ENCODE assay signal across 15 cellular contexts in genomic region chr19:49626243-49626642, GRCh38. TPM values are rescaled to one million over a fixed set of nuclear protein-coding genes. Genes with fewer than 3 reads are reported as not detected.
DNase-seq lines count a peak whose midpoint lies in the region; ATAC-seq and TF ChIP-seq lines count a peak whose summit lies in the region.
"Had no signal": no experiment of that assay in that cellular context is flagged by ENCODE, and none has a peak within 500 bp of the region (broad histone marks: within the 10 kb centered on the region; RNA-seq: fewer than 3 reads in every experiment).

No MANE protein-coding gene starts in this region.

- no peak for TF ChIP-seq EP300 in upper lobe of left lung (IDR thresholded peaks at IDR 0.05)

- H4K20me1 ChIP-seq in osteoblast (ENCODE audit: insufficient read depth, low read length) = peaks cover 2% of the 10 kb centered on the region

- peaks cover 5% of the 10 kb centered on the region for H3K79me2 ChIP-seq in osteoblast (ENCODE audit: insufficient read depth, low read length)

- no peaks in the 10 kb centered on the region for H3K9me3 ChIP-seq in left lung
- no peaks in the 10 kb centered on the region for H3K9me3 ChIP-seq in osteoblast (ENCODE audit: low read depth, low read length)
- no peaks in the 10 kb centered on the region for H3K9me3 ChIP-seq in upper lobe of left lung
- no peaks in the 10 kb centered on the region for H3K9me3 ChIP-seq in psoas muscle

- H3K27ac ChIP-seq in left lung = no peak overlapping the region
- H3K27ac ChIP-seq in osteoblast (ENCODE audit: low read depth, low read length) = no peak overlapping the region
- peak overlapping the region in 3 of 4 donors; percentile 2 to 49 (median 4) for H3K27ac ChIP-seq in upper lobe of left lung
- H3K27ac ChIP-seq in psoas muscle = no peak overlapping the region
- H3K27ac ChIP-seq: GM23248 had no signal

- WGBS in upper lobe of left lung, 2 donors = 61 to 86% methylated on average over 10 to 11 of the region's 11 CpGs
- WGBS in psoas muscle, 3 donors = 84 to 88% (median 84%) methylated on average over 11 of the region's 11 CpGs

- TF ChIP-seq POLR2A in upper lobe of left lung (IDR thresholded peaks at IDR 0.05) (no peak), GM18505 (IDR thresholded peaks at IDR 0.05; ENCODE audit: borderline replicate concordance, extremely low read depth, insufficient read depth, insufficient read length) (no peak)

- H3K4me1 ChIP-seq in left lung (peaks cover 0 to 7% of the 10 kb centered on the region in 2 donors), osteoblast (ENCODE audit: insufficient read depth, low read length) (peaks cover 5% of the 10 kb centered on the region), upper lobe of left lung (peaks cover 4 to 14% (median 9%) of the 10 kb centered on the region in 4 donors), psoas muscle (no peaks in the 10 kb centered on the region)

- intact Hi-C loops in left lung (cut with DNase I) = no loop called here
- intact Hi-C loops in psoas muscle (cut with DNase I) = no loop called here

- H3K4me3 ChIP-seq in left lung (no peak overlapping the region), osteoblast (ENCODE audit: insufficient read depth, low read length) (no peak overlapping the region), upper lobe of left lung (no peak overlapping the region), psoas muscle (no peak overlapping the region)
- H3K4me3 ChIP-seq: GM23248 had no signal

- H3K36me3 ChIP-seq in left lung (peaks cover 0 to 55% of the 10 kb centered on the region in 2 donors), osteoblast (ENCODE audit: insufficient read depth, low read length) (peaks cover 18% of the 10 kb centered on the region), upper lobe of left lung (peaks cover 6 to 43% (median 29%) of the 10 kb centered on the region in 4 donors), psoas muscle (ENCODE audit: insufficient read depth in 1 of 2, low read depth in 1 of 2) (peaks cover 0 to 32% of the 10 kb centered on the region in 2 donors)

- peak in 1 of 2 donors; percentile 62 for DNase-seq in left lung
- DNase-seq in osteoblast (ENCODE audit: insufficient read length, low spot score, missing footprints) = peak; percentile 45
- DNase-seq in upper lobe of left lung = peak in 1 of 2 donors; percentile 78
- no peak for DNase-seq in psoas muscle
- no peak for DNase-seq in activated T-cell treated with anti-CD3 and anti-CD28 coated beads, Interleukin-2, amount 50 U/mL, for 1 hour
- DNase-seq: C1 segment of cervical spinal cord; Calu3; CD4-positive, alpha-beta memory T cell; COR-L47; DMS53; DMS79 treated with DMSO at 0.1 percent for 48 hours; GF-D8; GM23248 had no signal

- TF ChIP-seq CTCF in left lung (IDR thresholded peaks at IDR 0.05) (no peak), osteoblast (IDR thresholded peaks at IDR 0.05; ENCODE audit: extremely low read depth, low read depth, low read length) (no peak), upper lobe of left lung (IDR thresholded peaks at IDR 0.05) (no peak), psoas muscle (IDR thresholded peaks at IDR 0.05) (no peak)

- H2AFZ ChIP-seq in osteoblast (ENCODE audit: low read length) = no peak overlapping the region
- H2AFZ ChIP-seq: GM23248 had no signal

- H3K27me3 ChIP-seq in left lung (no peaks in the 10 kb centered on the region), osteoblast (ENCODE audit: insufficient read depth, low read length) (no peaks in the 10 kb centered on the region), upper lobe of left lung (no peaks in the 10 kb centered on the region), psoas muscle (ENCODE audit: insufficient read depth in 3 of 3, low read length in 2 of 3) (no peaks in the 10 kb centered on the region)

- ATAC-seq in left lung = peak; percentile 91
- ATAC-seq in upper lobe of left lung (ENCODE audit: low FRiP score in 2 of 2) = peak in 1 of 2 donors; percentile 79
- ATAC-seq in psoas muscle = no peak
- no peak for ATAC-seq in GM18505 (IDR thresholded peaks at IDR 0.05; ENCODE audit: unreplicated experiment)
- ATAC-seq: HCT116 had no signal

- no peak overlapping the region for H3K4me2 ChIP-seq in osteoblast (ENCODE audit: insufficient read depth, low read length)

RNA-seq across cellular contexts. Expression of gene RRAS, which starts 13.7 kb away (rescaled TPM):
- total RNA-seq in left lung = 100 to 1,000 TPM in 1 of 2 donors, 10 to 100 TPM in 1; 76.0 to 131 TPM
- total RNA-seq in osteoblast = 23.9 and 31.8 TPM in 2 replicates
- total RNA-seq in upper lobe of left lung = 100 to 1,000 TPM in 3 of 6 donors, 10 to 100 TPM in 3; 81.7 to 160 (median 107) TPM
- total RNA-seq in psoas muscle = 10 to 100 TPM; 22.6 to 57.0 (median 42.5) TPM
- polyA plus RNA-seq in psoas muscle = 10 to 100 TPM; 39.9 to 49.8 (median 48.4) TPM

RNA-seq across cellular contexts. Expression of gene SCAF1, which starts 15.8 kb away (rescaled TPM):
- total RNA-seq in left lung (10 to 100 TPM; 61.5 to 63.8 TPM), osteoblast (12.1 and 14.8 TPM in 2 replicates), upper lobe of left lung (10 to 100 TPM; 28.6 to 98.5 (median 71.0) TPM), psoas muscle (10 to 100 TPM; 45.5 to 72.9 (median 61.0) TPM)
- 10 to 100 TPM; 23.0 to 32.5 (median 23.8) TPM for polyA plus RNA-seq in psoas muscle

RNA-seq across cellular contexts. Expression of gene PRR12, which starts 35.3 kb away (rescaled TPM):
- total RNA-seq in left lung = 10 to 100 TPM; 26.1 to 26.7 TPM
- total RNA-seq in osteoblast = 2.2 and 2.9 TPM in 2 replicates
- total RNA-seq in upper lobe of left lung = 10 to 100 TPM; 12.6 to 51.9 (median 33.7) TPM
- total RNA-seq in psoas muscle = 10 to 100 TPM in 1 of 4 donors, 1 to 10 TPM in 3; 7.1 to 15.1 (median 7.6) TPM
- 1 to 10 TPM; 2.3 to 5.0 (median 3.1) TPM for polyA plus RNA-seq in psoas muscle

RNA-seq across cellular contexts. Expression of gene IRF3, which starts 39.4 kb away (rescaled TPM):
- total RNA-seq in left lung = 10 to 100 TPM; 81.2 to 93.6 TPM
- total RNA-seq in osteoblast = 48.5 and 54.2 TPM in 2 replicates
- 100 to 1,000 TPM in 3 of 6 donors, 10 to 100 TPM in 3; 50.5 to 210 (median 99.1) TPM for total RNA-seq in upper lobe of left lung
- total RNA-seq in psoas muscle = 10 to 100 TPM; 10.3 to 22.1 (median 14.4) TPM
- polyA plus RNA-seq in psoas muscle = 10 to 100 TPM; 18.2 to 26.5 (median 21.7) TPM

RNA-seq across cellular contexts. Expression of gene BCL2L12, which starts 39.5 kb away (rescaled TPM):
- 10 to 100 TPM; 20.6 to 22.2 TPM for total RNA-seq in left lung
- total RNA-seq in osteoblast = 4.4 and 5.1 TPM in 2 replicates
- total RNA-seq in upper lobe of left lung = 10 to 100 TPM in 3 of 6 donors, 1 to 10 TPM in 3; 4.2 to 21.3 (median 14.1) TPM
- 10 to 100 TPM; 13.0 to 21.5 (median 15.8) TPM for total RNA-seq in psoas muscle
- polyA plus RNA-seq in psoas muscle = 10 to 100 TPM; 28.3 to 42.7 (median 35.0) TPM

Comparison
In these comparisons a context has a peak if more than half of its experiments do, and no peak if none do; other contexts are left out.
1. H3K27ac ChIP-seq: peak in upper lobe of left lung (3 of 4); none in left lung (0 of 2), osteoblast (single experiment) and psoas muscle (single experiment).